8 cellular contexts compared by ENCODE assay signal in the genomic region with DNA sequence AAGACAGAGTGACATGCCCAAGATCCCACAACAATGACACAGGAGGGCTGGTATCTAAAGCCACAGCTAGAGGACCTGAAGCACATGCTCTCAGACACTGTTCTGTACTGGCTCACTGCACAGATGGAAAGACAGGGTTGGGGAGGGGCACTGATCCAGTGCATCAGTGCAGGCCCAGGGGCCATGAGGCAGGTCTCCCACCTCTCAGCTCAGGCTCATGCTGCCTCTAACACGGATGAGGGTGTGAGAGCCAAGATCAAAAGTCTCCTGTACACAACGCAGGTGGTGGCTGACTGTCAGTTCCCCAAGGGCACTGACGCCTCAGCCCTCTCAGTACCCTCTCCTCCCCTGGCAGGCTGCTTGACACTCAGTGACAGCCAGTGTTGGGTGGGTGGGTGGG. TPM values are rescaled to one million over a fixed set of nuclear protein-coding genes. Genes with fewer than 3 reads are reported as not detected.
DNase-seq lines count a peak whose midpoint lies in the region; ATAC-seq and TF ChIP-seq lines count a peak whose summit lies in the region.

No MANE protein-coding gene starts in this region.

- peak; percentile 24 for ATAC-seq in GM18873 (IDR thresholded peaks at IDR 0.05; ENCODE audit: low FRiP score, unreplicated experiment)
- ATAC-seq in activated naive CD8-positive, alpha-beta T cell treated with anti-CD3 and anti-CD28 coated beads, Interleukin-2, amount 10 ng/mL, durations not matched to agents 7 days and 5 days (ENCODE audit: low read depth): peak; percentile 32

- POLR2A ChIA-PET in activated naive CD8-positive, alpha-beta T cell treated with anti-CD3 and anti-CD28 coated beads, Interleukin-2, amount 10 ng/mL, durations not matched to agents 7 days and 5 days (lab: Charles Lee): interaction anchor here (1.1 to 2.9 kb wide), 6 partner anchors 9 to 143 kb away, joined by 4 to 19 read pairs (median 8); a partner anchor contains a TSS

- H3K27me3 Mint-ChIP-seq in activated naive CD8-positive, alpha-beta T cell treated with anti-CD3 and anti-CD28 coated beads, Interleukin-2, amount 10 ng/mL, durations not matched to agents 7 days and 5 days: no peaks in the 10 kb centered on the region
- no peaks in the 10 kb centered on the region for H3K27me3 Mint-ChIP-seq in osteocyte (ENCODE audit: unreplicated experiment)

- no peak for TF ChIP-seq CTCF in Peyer's patch (IDR thresholded peaks at IDR 0.05)
- no peak for TF ChIP-seq CTCF in osteocyte (IDR thresholded peaks at IDR 0.05)

- peaks cover 4 to 87% (median 51%) of the 10 kb centered on the region in 4 donors for H3K4me1 ChIP-seq in Peyer's patch

- TF ChIP-seq POLR2A in Peyer's patch (IDR thresholded peaks at IDR 0.05): no peak

- H3K4me1 Mint-ChIP-seq in activated naive CD8-positive, alpha-beta T cell treated with anti-CD3 and anti-CD28 coated beads, Interleukin-2, amount 10 ng/mL, durations not matched to agents 7 days and 5 days: peaks cover 76% of the 10 kb centered on the region
- peaks cover 72% of the 10 kb centered on the region for H3K4me1 Mint-ChIP-seq in osteocyte (ENCODE audit: unreplicated experiment)

- peaks cover 7% of the 10 kb centered on the region for H3K36me3 Mint-ChIP-seq in activated naive CD8-positive, alpha-beta T cell treated with anti-CD3 and anti-CD28 coated beads, Interleukin-2, amount 10 ng/mL, durations not matched to agents 7 days and 5 days
- no peaks in the 10 kb centered on the region for H3K36me3 Mint-ChIP-seq in osteocyte (ENCODE audit: unreplicated experiment)

- peak overlapping the region; percentile 60 to 89 (median 71) for H3K27ac ChIP-seq in Peyer's patch

- H3K36me3 ChIP-seq in Peyer's patch: no peaks in the 10 kb centered on the region

- H3K27me3 ChIP-seq in Peyer's patch: no peaks in the 10 kb centered on the region

- H3K4me3 ChIP-seq in Peyer's patch: no peak overlapping the region

- peak overlapping the region; percentile 50 for H3K4me3 Mint-ChIP-seq in activated naive CD8-positive, alpha-beta T cell treated with anti-CD3 and anti-CD28 coated beads, Interleukin-2, amount 10 ng/mL, durations not matched to agents 7 days and 5 days
- H3K4me3 Mint-ChIP-seq in osteocyte (ENCODE audit: unreplicated experiment): no peak overlapping the region

- peak overlapping the region; percentile 94 for H3K27ac Mint-ChIP-seq in activated naive CD8-positive, alpha-beta T cell treated with anti-CD3 and anti-CD28 coated beads, Interleukin-2, amount 10 ng/mL, durations not matched to agents 7 days and 5 days
- peak overlapping the region; percentile 73 for H3K27ac Mint-ChIP-seq in osteocyte (ENCODE audit: unreplicated experiment)

- in situ Hi-C loops in ACHN (cut with HindIII; ENCODE audit: low pct_ligation_motif_present, low pct_unique_long_range_greater_than_20kb, low sequenced_read_pairs): no loop called here

- DNase-seq in Peyer's patch: peak in 2 of 3 donors; percentile 76 to 82
- peak; percentile 63 for DNase-seq in activated naive CD8-positive, alpha-beta T cell treated with anti-CD3 and anti-CD28 coated beads, Interleukin-2, amount 10 ng/mL, durations not matched to agents 7 days and 5 days
- no peak for DNase-seq in osteocyte (ENCODE audit: extremely low spot score, unreplicated experiment)
- no peak for DNase-seq in NCI-H2081 treated with DMSO at 0.1 percent for 48 hours (lab: John Stamatoyannopoulos, UW)
- no peak for DNase-seq in NCI-H510A treated with DMSO at 0.1 percent for 48 hours (lab: John Stamatoyannopoulos, UW)
- no peak for DNase-seq in glomerular visceral epithelial cell (ENCODE audit: extremely low spot score)
- DNase-seq in ACHN: no peak

- H3K9me3 ChIP-seq in Peyer's patch: no peaks in the 10 kb centered on the region

- H3K9me3 Mint-ChIP-seq in activated naive CD8-positive, alpha-beta T cell treated with anti-CD3 and anti-CD28 coated beads, Interleukin-2, amount 10 ng/mL, durations not matched to agents 7 days and 5 days: no peaks in the 10 kb centered on the region
- no peaks in the 10 kb centered on the region for H3K9me3 Mint-ChIP-seq in osteocyte (ENCODE audit: unreplicated experiment)

RNA-seq across cellular contexts. Expression of a gene that starts 10.9 kb away (rescaled TPM):
- total RNA-seq in Peyer's patch (100 to 1,000 TPM in 1 of 4 donors, 10 to 100 TPM in 3; 51.7 to 182 (median 70.7) TPM), osteocyte (94.3 TPM in 2 replicates)
- 100 to 1,000 TPM; 129 to 131 TPM for total RNA-seq in activated naive CD8-positive, alpha-beta T cell treated with anti-CD3 and anti-CD28 coated beads, Interleukin-2, amount 10 ng/mL, durations not matched to agents 7 days and 5 days

Comparison
In these comparisons a context has a peak if more than half of its experiments do, and no peak if none do; other contexts are left out.
1. DNase-seq: peak in Peyer's patch (2 of 3) and activated naive CD8-positive, alpha-beta T cell treated with anti-CD3 and anti-CD28 coated beads, Interleukin-2, amount 10 ng/mL, durations not matched to agents 7 days and 5 days (single experiment); none in osteocyte (single experiment), NCI-H2081 treated with DMSO at 0.1 percent for 48 hours (single experiment), NCI-H510A treated with DMSO at 0.1 percent for 48 hours (single experiment), glomerular visceral epithelial cell (single experiment) and ACHN (single experiment).